In genomic region chr15:78685925-78686324, GRCh38 we compare ENCODE assay signal across 23 cellular contexts. TPM values are rescaled to one million over a fixed set of nuclear protein-coding genes. Genes with fewer than 3 reads are reported as not detected.
"Had no signal": no experiment of that assay in that cellular context is flagged by ENCODE, and none has a peak within 500 bp of the region (broad histone marks: within the 10 kb centered on the region; RNA-seq: fewer than 3 reads in every experiment).

No MANE protein-coding gene starts in this region.

- H3K27ac ChIP-seq: adrenal gland, right lobe of liver, suprapubic skin, upper lobe of left lung had no signal

- H3K4me1 ChIP-seq: right lobe of liver, upper lobe of left lung had no signal

- H3K27me3 ChIP-seq: adrenal gland, esophagus squamous epithelium, right lobe of liver, suprapubic skin, upper lobe of left lung had no signal

- ATAC-seq: activated CD4-positive, CD25-positive, alpha-beta regulatory T cell treated with anti-CD3 and anti-CD28 coated beads, Interleukin-2, amount 50 U/mL, for 24 hours; activated T-cell treated with anti-CD3 and anti-CD28 coated beads, Interleukin-2, amount 50 U/mL, for 4 hours; left ventricle myocardium superior; natural killer cell treated with Interleukin-12 subunit alpha and Interleukin-12 subunit beta and Interleukin-15 and Interleukin-18, amount 100 ng/mL, for 72 hours; right lobe of liver had no signal

- H3K4me1 Mint-ChIP-seq: central memory CD8-positive, alpha-beta T cell had no signal

- H3K9me3 Mint-ChIP-seq: activated naive CD4-positive, alpha-beta T cell treated with anti-CD3 and anti-CD28 coated beads, Interleukin-2, amount 50 U/mL, for 24 hours; activated T-cell treated with anti-CD3 and anti-CD28 coated beads, Interleukin-2, amount 50 U/mL, for 4 hours; central memory CD8-positive, alpha-beta T cell; natural killer cell treated with Interleukin-12 subunit alpha and Interleukin-12 subunit beta and Interleukin-15 and Interleukin-18, amount 100 ng/mL, for 72 hours; stimulated activated naive CD8-positive, alpha-beta T cell treated with anti-CD3 and anti-CD28 coated beads, Interleukin-15, Interleukin-2, amounts not matched to agents 100 ng/mL and 50 ng/mL, for 24 hours had no signal

- H3K4me3 ChIP-seq: adrenal gland, esophagus squamous epithelium, right lobe of liver, suprapubic skin, upper lobe of left lung had no signal

- H3K36me3 Mint-ChIP-seq: activated naive CD4-positive, alpha-beta T cell treated with anti-CD3 and anti-CD28 coated beads, Interleukin-2, amount 50 U/mL, for 24 hours; natural killer cell treated with Interleukin-12 subunit alpha and Interleukin-12 subunit beta and Interleukin-15 and Interleukin-18, amount 100 ng/mL, for 72 hours had no signal

- H3K4me3 Mint-ChIP-seq: activated naive CD4-positive, alpha-beta T cell treated with anti-CD3 and anti-CD28 coated beads, Interleukin-2, amount 50 U/mL, for 24 hours; activated T-cell treated with anti-CD3 and anti-CD28 coated beads, Interleukin-2, amount 50 U/mL, for 4 hours; central memory CD8-positive, alpha-beta T cell; natural killer cell treated with Interleukin-12 subunit alpha and Interleukin-12 subunit beta and Interleukin-15 and Interleukin-18, amount 100 ng/mL, for 72 hours; stimulated activated naive CD8-positive, alpha-beta T cell treated with anti-CD3 and anti-CD28 coated beads, Interleukin-15, Interleukin-2, amounts not matched to agents 100 ng/mL and 50 ng/mL, for 24 hours had no signal

- DNase-seq: activated CD4-positive, alpha-beta T cell treated with anti-CD3 and anti-CD28 coated beads, Interleukin-2, amount 50 U/mL, for 1 hour; activated T-cell treated with anti-CD3 and anti-CD28 coated beads, Interleukin-2, amount 50 U/mL, for 4 hours; effector CD8-positive, alpha-beta T cell; esophagus squamous epithelium; hippocampal formation; kidney; left ventricle myocardium superior; mesenchymal stem cell; T-helper 9 cell; upper lobe of left lung had no signal

- H3K27me3 Mint-ChIP-seq: stimulated activated naive CD8-positive, alpha-beta T cell treated with anti-CD3 and anti-CD28 coated beads, Interleukin-15, Interleukin-2, amounts not matched to agents 100 ng/mL and 50 ng/mL, for 24 hours had no signal

- H3K27ac Mint-ChIP-seq: activated naive CD4-positive, alpha-beta T cell treated with anti-CD3 and anti-CD28 coated beads, Interleukin-2, amount 50 U/mL, for 24 hours; natural killer cell treated with Interleukin-12 subunit alpha and Interleukin-12 subunit beta and Interleukin-15 and Interleukin-18, amount 100 ng/mL, for 72 hours; stimulated activated naive CD8-positive, alpha-beta T cell treated with anti-CD3 and anti-CD28 coated beads, Interleukin-15, Interleukin-2, amounts not matched to agents 100 ng/mL and 50 ng/mL, for 24 hours had no signal

- H3K36me3 ChIP-seq: adrenal gland, esophagus squamous epithelium, right lobe of liver, suprapubic skin, upper lobe of left lung had no signal

- H3K9me3 ChIP-seq: adrenal gland, esophagus squamous epithelium, right lobe of liver, suprapubic skin, upper lobe of left lung had no signal

RNA-seq across cellular contexts. Expression of gene CHRNB4, which starts 44.9 kb away (rescaled TPM):
- total RNA-seq: activated T-cell treated with anti-CD3 and anti-CD28 coated beads, Interleukin-2, amount 50 U/mL, for 4 hours; endothelial cell of umbilical vein; fibroblast of villous mesenchyme; glomerular endothelial cell; left ventricle myocardium superior; natural killer cell treated with Interleukin-12 subunit alpha and Interleukin-12 subunit beta and Interleukin-15 and Interleukin-18, amount 100 ng/mL, for 72 hours; osteoblast; pulmonary artery endothelial cell; upper lobe of left lung had no signal
